In the genomic region with DNA sequence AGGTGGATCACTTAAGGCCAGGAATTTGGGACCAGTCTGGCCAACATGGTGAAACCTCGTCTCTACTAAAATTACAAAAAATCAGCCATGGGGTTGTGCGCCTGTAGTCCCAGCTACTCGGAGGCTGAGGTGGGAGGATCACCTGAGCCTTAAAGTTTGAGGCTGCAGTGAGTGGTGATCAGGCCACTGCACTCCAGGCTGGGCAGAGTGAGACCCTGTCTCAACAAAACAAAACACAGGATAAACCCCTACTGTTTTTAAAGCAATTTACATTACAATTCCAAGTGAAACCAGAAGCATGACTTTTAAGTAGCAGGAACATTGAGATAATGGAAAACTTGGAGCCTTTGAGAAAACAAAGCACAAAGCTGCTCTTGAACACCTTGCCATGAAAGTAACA, we compare ENCODE assay signal across 26 cellular contexts.
"Had no signal": no experiment of that assay in that cellular context is flagged by ENCODE, and none has a peak within 500 bp of the region (broad histone marks: within the 10 kb centered on the region; RNA-seq: fewer than 3 reads in every experiment).

No MANE protein-coding gene starts in this region.

- H3K27me3 ChIP-seq: colonic mucosa, gastroesophageal sphincter, left lung, neural progenitor cell, transverse colon had no signal

- ATAC-seq: activated CD8-positive, alpha-beta T cell treated with anti-CD3 and anti-CD28 coated beads for 36 hours; activated naive CD4-positive, alpha-beta T cell treated with anti-CD3 and anti-CD28 coated beads, Interleukin-2, amount 50 U/mL, for 72 hours; activated T-cell treated with anti-CD3 and anti-CD28 coated beads, Interleukin-2, amount 50 U/mL, for 72 hours; gastroesophageal sphincter; left lung; lower lobe of right lung; naive thymus-derived CD8-positive, alpha-beta T cell; right cardiac atrium; T-helper 17 cell had no signal

- H3K9me3 ChIP-seq: colonic mucosa, gastroesophageal sphincter, left lung, lower lobe of right lung, transverse colon had no signal

- H3K4me3 ChIP-seq: colonic mucosa, gastroesophageal sphincter, left lung, lower lobe of right lung, neural progenitor cell, transverse colon had no signal

- H3K36me3 ChIP-seq: colonic mucosa, gastroesophageal sphincter, neural progenitor cell, transverse colon, WERI-Rb-1 had no signal

- H3K9ac ChIP-seq: neural progenitor cell had no signal

- H3K27ac ChIP-seq: colonic mucosa, left lung, lower lobe of right lung, neural progenitor cell, transverse colon, WERI-Rb-1 had no signal

- DNase-seq: activated CD4-positive, alpha-beta T cell treated with anti-CD3 and anti-CD28 coated beads for 1 hour; activated CD4-positive, alpha-beta T cell treated with anti-CD3 and anti-CD28 coated beads, Interleukin-2, amount 50 U/mL, for 1 hour; activated CD8-positive, alpha-beta T cell treated with anti-CD3 and anti-CD28 coated beads for 36 hours; activated naive CD4-positive, alpha-beta T cell; activated T-cell treated with anti-CD3 and anti-CD28 coated beads for 4 hours; activated T-cell treated with anti-CD3 and anti-CD28 coated beads, Interleukin-2, amount 50 U/mL, for 72 hours; cerebellar nuclear complex; colonic mucosa; effector CD8-positive, alpha-beta T cell; erythroblast; hippocampal formation; left lung; lower lobe of right lung; mesenchymal stem cell; naive thymus-derived CD8-positive, alpha-beta T cell; occipital lobe; right cardiac atrium; stimulated activated CD4-positive, alpha-beta T cell treated with anti-CD3 and anti-CD28 coated beads, Interleukin-2, amount 100 ng/mL, for 48 hours; stimulated activated naive CD4-positive, alpha-beta T cell treated with Interleukin-2 at 50 U/mL for 16 hours; T-helper 17 cell; T1000; transverse colon; WERI-Rb-1 had no signal
